ENCODE assay signal across 8 cellular contexts in the genomic region with DNA sequence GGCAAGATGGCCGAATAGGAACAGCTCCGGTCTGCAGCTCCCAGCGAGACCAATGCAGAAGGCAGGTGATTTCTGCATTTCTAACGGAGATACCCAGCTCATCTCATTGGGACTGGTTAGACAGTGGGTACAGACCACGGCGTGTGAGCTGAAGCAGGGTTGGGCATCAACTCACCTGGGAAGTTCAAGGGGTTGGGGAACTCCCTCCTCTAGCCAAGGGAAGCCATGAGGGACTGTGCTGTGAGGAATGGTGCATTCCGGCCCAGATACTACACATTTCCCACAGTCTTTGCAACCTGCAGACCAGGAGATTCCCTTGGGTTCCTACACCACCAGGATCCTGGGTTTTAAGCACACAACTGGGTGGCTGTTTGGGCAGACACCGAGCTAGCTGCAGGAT.
DNase-seq lines count a peak whose midpoint lies in the region; ATAC-seq and TF ChIP-seq lines count a peak whose summit lies in the region.
"Not testable (repeated sequence)": the region's sequence is repeated elsewhere in the genome, so short reads cannot be mapped to it uniquely, and the experiment has no call there.

No MANE protein-coding gene starts in this region.

- H3K4ac ChIP-seq in trophoblast cell (ENCODE audit: low read depth, low read length) = not testable (repeated sequence)

- not testable (repeated sequence) for H3K79me2 ChIP-seq in GM23338 (replicated peaks; ENCODE audit: insufficient read depth); trophoblast cell (ENCODE audit: control insufficient read depth, insufficient read depth, low read length, poor library complexity)

- not testable (repeated sequence) for H2AK5ac ChIP-seq in trophoblast cell (ENCODE audit: low read length)

- H2BK12ac ChIP-seq in trophoblast cell (ENCODE audit: low read length) = not testable (repeated sequence)

- not testable (repeated sequence) for H3K9me2 ChIP-seq in GM23338 (ENCODE audit: insufficient read depth)

- H3K4me3 ChIP-seq in GM23338; HEK293 (ENCODE audit: low read depth, low read length); endodermal cell (ENCODE audit: low read length); lung; trophoblast cell (ENCODE audit: low read depth, low read length): not testable (repeated sequence)

- H3K27me3 Mint-ChIP-seq in GM23338 (ENCODE audit: insufficient read depth, low read depth, poor library complexity); WTC11 (ENCODE audit: low read depth); endodermal cell (ENCODE audit: insufficient read depth); nephron progenitor cell (ENCODE audit: low read depth, poor library complexity): not testable (repeated sequence)

- H3K27ac ChIP-seq in 22Rv1 (peak overlapping the region; percentile 52), lung (ENCODE audit: low read depth in 1 of 2, low read length in 1 of 2) (peak overlapping the region in 1 of 2 donors; percentile 27)
- not testable (repeated sequence) for H3K27ac ChIP-seq in GM23338 (ENCODE audit: low read depth); HEK293 (ENCODE audit: extremely low read depth, low read depth, low read length); endodermal cell (ENCODE audit: low read depth, low read length); trophoblast cell (ENCODE audit: low read depth, low read length)

- H3K14ac ChIP-seq in trophoblast cell (ENCODE audit: low read length) = not testable (repeated sequence)

- H3K27ac Mint-ChIP-seq in GM23338, WTC11: not testable (repeated sequence)
- H3K27ac Mint-ChIP-seq in endodermal cell (peak overlapping the region; percentile 86), nephron progenitor cell (peak overlapping the region; percentile 29)

- H4K12ac ChIP-seq in trophoblast cell (ENCODE audit: low read depth, low read length) = not testable (repeated sequence)

- H3K9me3 ChIP-seq in HEK293 (ENCODE audit: control insufficient read depth, insufficient read depth, low read depth, low read length); endodermal cell (ENCODE audit: control insufficient read depth, low read length); lung (ENCODE audit: control insufficient read depth in 2 of 2, insufficient read depth in 1 of 2, low read length in 1 of 2); trophoblast cell (ENCODE audit: insufficient read depth, low read depth, low read length): not testable (repeated sequence)

- peak overlapping the region; percentile 66; the same call in 1 of the 2 replicates for H2AFZ ChIP-seq in GM23338
- H2AFZ ChIP-seq in trophoblast cell (ENCODE audit: insufficient read depth, low read length, poor library complexity) = not testable (repeated sequence)

- not testable (repeated sequence) for H3K18ac ChIP-seq in trophoblast cell (ENCODE audit: low read length)

- not testable (repeated sequence) for H3K23ac ChIP-seq in trophoblast cell (ENCODE audit: low read length)

- not testable (repeated sequence) for H3K36me3 Mint-ChIP-seq in GM23338 (ENCODE audit: low read depth); WTC11; endodermal cell (ENCODE audit: low read depth); nephron progenitor cell (ENCODE audit: low read depth)

- not testable (repeated sequence) for H3K9ac ChIP-seq in endodermal cell (ENCODE audit: extremely low read depth, low read length, poor library complexity, severe bottlenecking); trophoblast cell (ENCODE audit: low read length)

- WGBS in endodermal cell (ENCODE audit: insufficient coverage in 1 of 2, insufficient read length in 1 of 2), 2 experiments = 96% methylated on average over 8 of the region's 8 CpGs
- WGBS in lung, 2 donors = 85 to 97% methylated on average over 8 of the region's 8 CpGs
- no CpG with 5 or more reads among the region's 8 CpGs for WGBS in trophoblast cell (ENCODE audit: extremely low coverage, insufficient coverage, insufficient read length)

- POLR2A ChIA-PET in HEK293 (lab: Yijun Ruan, JAX); WTC11 (lab: Charles Lee): not testable (repeated sequence)

- not testable (repeated sequence) for H3K9me3 Mint-ChIP-seq in GM23338, WTC11, endodermal cell, nephron progenitor cell

- not testable (repeated sequence) for H3K79me1 ChIP-seq in trophoblast cell (ENCODE audit: low read length)

- H2BK5ac ChIP-seq in trophoblast cell (ENCODE audit: low read depth, low read length, poor library complexity) = not testable (repeated sequence)

- not testable (repeated sequence) for ATAC-seq in GM23338
- ATAC-seq in WTC11 = peak; percentile 22; the same call in 1 of the 2 replicates
- ATAC-seq in lung (ENCODE audit: insufficient read depth, low FRiP score) = peak; percentile 19

- H3K36me3 ChIP-seq in GM23338 (ENCODE audit: insufficient read depth); HEK293 (ENCODE audit: control insufficient read depth in 2 of 2, insufficient read depth in 1 of 2, low read length in 2 of 2); endodermal cell (ENCODE audit: control insufficient read depth, insufficient read depth, low read length); lung (ENCODE audit: control insufficient read depth in 2 of 2, insufficient read depth in 2 of 2, low read length in 2 of 2); trophoblast cell (ENCODE audit: control insufficient read depth in 1 of 2, insufficient read depth in 2 of 2, low read length in 2 of 2): not testable (repeated sequence)

- H4K20me1 ChIP-seq in GM23338 (replicated peaks; ENCODE audit: insufficient read depth) = not testable (repeated sequence)

- not testable (repeated sequence) for DNase-seq in GM23338 (ENCODE audit: low spot score); WTC11 (ENCODE audit: low spot score); lung (ENCODE audit: low spot score); nephron progenitor cell; trophoblast cell
- peak; percentile 41 for DNase-seq in endodermal cell

- not testable (repeated sequence) for H4K8ac ChIP-seq in trophoblast cell (ENCODE audit: low read depth, low read length)

- H4K91ac ChIP-seq in trophoblast cell (ENCODE audit: low read depth, low read length) = peak overlapping the region; percentile 48

- H3K27me3 ChIP-seq in GM23338 (ENCODE audit: insufficient read depth); endodermal cell (ENCODE audit: control insufficient read depth, insufficient read depth, low read length, poor library complexity, severe bottlenecking); lung (ENCODE audit: control insufficient read depth, insufficient read depth); trophoblast cell (ENCODE audit: insufficient read depth, low read length): not testable (repeated sequence)

- H3K4me3 Mint-ChIP-seq in GM23338, WTC11, endodermal cell, nephron progenitor cell: not testable (repeated sequence)

- CTCF ChIA-PET in HEK293 (lab: Yijun Ruan, JAX) = interaction anchor here (0.6 kb wide), 1 partner anchor 339 kb away, joined by 6 read pairs; no protein-coding TSS in a partner anchor
- CTCF ChIA-PET in WTC11 (lab: Charles Lee) = not testable (repeated sequence)

- TF ChIP-seq CTCF in 22Rv1 (IDR thresholded peaks at IDR 0.05); GM23338 (conservative IDR thresholded peaks at IDR 0.05; ENCODE audit: low read depth in 2 of 2); HEK293 (tag by site-specific recombination; IDR thresholded peaks at IDR 0.05); WTC11 (IDR thresholded peaks at IDR 0.05); endodermal cell (conservative IDR thresholded peaks at IDR 0.05); lung (IDR thresholded peaks at IDR 0.05; ENCODE audit: control extremely low read depth, extremely low read depth); nephron progenitor cell (IDR thresholded peaks at IDR 0.05): not testable (repeated sequence)

- H3F3A ChIP-seq in GM23338 (replicated peaks; ENCODE audit: low read depth) = not testable (repeated sequence)

- H2BK120ac ChIP-seq in trophoblast cell (ENCODE audit: insufficient read depth, low read length, poor library complexity) = not testable (repeated sequence)

- not testable (repeated sequence) for H3K4me1 Mint-ChIP-seq in GM23338, WTC11, nephron progenitor cell
- peaks cover 11% of the 10 kb centered on the region for H3K4me1 Mint-ChIP-seq in endodermal cell

- not testable (repeated sequence) for H3K4me1 ChIP-seq in GM23338 (ENCODE audit: insufficient read depth); HEK293 (ENCODE audit: control insufficient read depth, insufficient read depth, low read length); endodermal cell (ENCODE audit: control insufficient read depth, insufficient read depth, low read length); lung (ENCODE audit: control insufficient read depth in 2 of 2, insufficient read depth in 2 of 2, low read length in 2 of 2); trophoblast cell (ENCODE audit: control insufficient read depth in 1 of 2, insufficient read depth in 2 of 2, low read length in 2 of 2)

- H3K4me2 ChIP-seq in GM23338; trophoblast cell (ENCODE audit: low read length): not testable (repeated sequence)
